In the genomic region with DNA sequence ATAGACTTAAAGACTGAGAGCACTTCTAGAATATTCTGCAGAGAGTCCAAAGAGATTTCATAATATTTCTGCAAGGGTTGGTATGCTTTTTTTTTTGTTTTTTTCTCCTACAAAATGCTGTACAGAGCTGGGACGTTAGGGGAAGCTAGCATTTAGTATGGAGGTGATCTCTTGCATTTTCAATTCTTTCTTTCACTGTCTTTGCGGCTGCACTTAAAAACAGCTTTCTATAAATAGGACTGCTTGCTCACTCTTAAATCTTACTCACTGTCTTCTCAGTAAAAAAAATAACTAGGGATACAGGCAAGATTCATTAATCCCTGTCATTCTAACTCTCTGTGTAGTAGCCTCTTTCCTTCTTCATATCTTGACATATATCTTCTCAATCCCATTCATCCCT, we compare ENCODE assay signal across 17 cellular contexts. TPM values are rescaled to one million over a fixed set of nuclear protein-coding genes. Genes with fewer than 3 reads are reported as not detected.
DNase-seq lines count a peak whose midpoint lies in the region; ATAC-seq and TF ChIP-seq lines count a peak whose summit lies in the region.
"Had no signal": no experiment of that assay in that cellular context is flagged by ENCODE, and none has a peak within 500 bp of the region (broad histone marks: within the 10 kb centered on the region; RNA-seq: fewer than 3 reads in every experiment).

No MANE protein-coding gene starts in this region.

- H2AFZ ChIP-seq in KMS-11 (ENCODE audit: low read depth) (peak overlapping the region; percentile 27; the same call in 1 of the 2 replicates), OCI-LY3 (ENCODE audit: low read depth, low read length) (peak overlapping the region; percentile 54; the same call in 1 of the 2 replicates)
- H2AFZ ChIP-seq: GM23248 had no signal

- H4K20me1 ChIP-seq in KMS-11 (ENCODE audit: insufficient read depth) = no peaks in the 10 kb centered on the region
- no peaks in the 10 kb centered on the region for H4K20me1 ChIP-seq in OCI-LY3 (ENCODE audit: insufficient read depth, low read length)

- H3K4me1 ChIP-seq in KMS-11 (ENCODE audit: low read depth, poor library complexity, severe bottlenecking) (peaks cover 17% of the 10 kb centered on the region), OCI-LY3 (ENCODE audit: low read length) (peaks cover 26% of the 10 kb centered on the region)
- H3K4me1 ChIP-seq: BE2C had no signal

- no peaks in the 10 kb centered on the region for H3K9me3 Mint-ChIP-seq in type B pancreatic cell
- H3K9me3 Mint-ChIP-seq in activated CD4-positive, alpha-beta T cell treated with anti-CD3 and anti-CD28 coated beads, Interleukin-2, amount 10 ng/mL, durations not matched to agents 7 days and 5 days = no peaks in the 10 kb centered on the region

- no peaks in the 10 kb centered on the region for H3K36me3 Mint-ChIP-seq in type B pancreatic cell
- H3K36me3 Mint-ChIP-seq in activated CD4-positive, alpha-beta T cell treated with anti-CD3 and anti-CD28 coated beads, Interleukin-2, amount 10 ng/mL, durations not matched to agents 7 days and 5 days (ENCODE audit: low read depth) = no peaks in the 10 kb centered on the region
- H3K36me3 Mint-ChIP-seq: CD4-positive, alpha-beta memory T cell had no signal

- H3K36me3 ChIP-seq in KMS-11 (ENCODE audit: insufficient read depth) (no peaks in the 10 kb centered on the region), OCI-LY3 (replicated peaks; ENCODE audit: low read depth, low read length) (no peaks in the 10 kb centered on the region)
- H3K36me3 ChIP-seq: BE2C had no signal

- H3K79me2 ChIP-seq in KMS-11 (ENCODE audit: insufficient read depth, low read depth) = no peaks in the 10 kb centered on the region
- H3K79me2 ChIP-seq in OCI-LY3 (ENCODE audit: low read length) = no peaks in the 10 kb centered on the region

- H3K4me2 ChIP-seq in KMS-11 = peak overlapping the region; percentile 48; the same call in 1 of the 2 replicates
- H3K4me2 ChIP-seq in OCI-LY3 (ENCODE audit: low read length) = peak overlapping the region; percentile 38

- TF ChIP-seq CTCF in KMS-11 (conservative IDR thresholded peaks at IDR 0.05; ENCODE audit: low read depth, low read length) = no peak
- no peak for TF ChIP-seq CTCF in OCI-LY3 (IDR thresholded peaks at IDR 0.05; ENCODE audit: low read depth, low read length)
- TF ChIP-seq CTCF in type B pancreatic cell (conservative IDR thresholded peaks at IDR 0.05) = no peak

- POLR2A ChIA-PET in activated CD4-positive, alpha-beta T cell treated with anti-CD3 and anti-CD28 coated beads, Interleukin-2, amount 10 ng/mL, durations not matched to agents 7 days and 5 days (lab: Charles Lee) = no interaction called here

- no peaks in the 10 kb centered on the region for H3K27me3 ChIP-seq in KMS-11 (ENCODE audit: insufficient read depth, low read depth)
- H3K27me3 ChIP-seq in OCI-LY3 (ENCODE audit: low read depth, low read length) = no peaks in the 10 kb centered on the region
- H3K27me3 ChIP-seq: BE2C had no signal

- peak overlapping the region; percentile 62 for H3K27ac Mint-ChIP-seq in type B pancreatic cell
- no peak overlapping the region for H3K27ac Mint-ChIP-seq in activated CD4-positive, alpha-beta T cell treated with anti-CD3 and anti-CD28 coated beads, Interleukin-2, amount 10 ng/mL, durations not matched to agents 7 days and 5 days
- H3K27ac Mint-ChIP-seq: CD4-positive, alpha-beta memory T cell had no signal

- DNase-seq in caudate nucleus (lab: John Stamatoyannopoulos, UW) (no peak), type B pancreatic cell (ENCODE audit: extremely low spot score, unreplicated experiment) (no peak)
- no peak for DNase-seq in activated CD4-positive, alpha-beta T cell treated with anti-CD3 and anti-CD28 coated beads, Interleukin-2, amount 10 ng/mL, durations not matched to agents 7 days and 5 days
- no peak for DNase-seq in activated naive CD4-positive, alpha-beta T cell treated with anti-CD3 and anti-CD28 coated beads, Interleukin-2, amount 50 U/mL, for 16 hours
- DNase-seq: BE2C; CD4-positive, alpha-beta memory T cell; DMS153; DND-41; GF-D8; GM23248; IMR-90 had no signal

- peak overlapping the region; percentile 96 for H3K4me3 Mint-ChIP-seq in type B pancreatic cell
- H3K4me3 Mint-ChIP-seq in activated CD4-positive, alpha-beta T cell treated with anti-CD3 and anti-CD28 coated beads, Interleukin-2, amount 10 ng/mL, durations not matched to agents 7 days and 5 days = no peak overlapping the region
- H3K4me3 Mint-ChIP-seq: CD4-positive, alpha-beta memory T cell had no signal

- peaks cover 29% of the 10 kb centered on the region for H3K27me3 Mint-ChIP-seq in type B pancreatic cell
- H3K27me3 Mint-ChIP-seq in activated CD4-positive, alpha-beta T cell treated with anti-CD3 and anti-CD28 coated beads, Interleukin-2, amount 10 ng/mL, durations not matched to agents 7 days and 5 days = peaks cover 28% of the 10 kb centered on the region

- H3K9ac ChIP-seq in KMS-11 (no peak overlapping the region), OCI-LY3 (ENCODE audit: low read length) (no peak overlapping the region)
- H3K9ac ChIP-seq: GM23248 had no signal

- H3K4me3 ChIP-seq in KMS-11 (IDR thresholded peaks at IDR 0.05; ENCODE audit: insufficient read depth, low read depth, low read length) (no peak overlapping the region), OCI-LY3 (ENCODE audit: low read length) (no peak overlapping the region)
- H3K4me3 ChIP-seq: GM23248 had no signal

- CTCF ChIA-PET in activated CD4-positive, alpha-beta T cell treated with anti-CD3 and anti-CD28 coated beads, Interleukin-2, amount 10 ng/mL, durations not matched to agents 7 days and 5 days (lab: Charles Lee) = no interaction called here

- H3K9me3 ChIP-seq in OCI-LY3 (ENCODE audit: insufficient read depth, low read length) = no peaks in the 10 kb centered on the region
- H3K9me3 ChIP-seq: BE2C had no signal

- H3K27ac ChIP-seq in KMS-11 = peak overlapping the region; percentile 24; the same call in 1 of the 2 replicates
- H3K27ac ChIP-seq in OCI-LY3 (ENCODE audit: low read length) = 0 out of 2 replicates have a peak overlapping the region, but pooled peaks have one; percentile 10
- H3K27ac ChIP-seq in caudate nucleus (ENCODE audit: low read depth, low read length) = peak overlapping the region; percentile 59
- H3K27ac ChIP-seq: C4-2B, GM23248 had no signal

- ATAC-seq in GM21367 (IDR thresholded peaks at IDR 0.05; ENCODE audit: unreplicated experiment) = no peak
- ATAC-seq: HCT116 had no signal

- peaks cover 31% of the 10 kb centered on the region for H3K4me1 Mint-ChIP-seq in type B pancreatic cell (ENCODE audit: unreplicated experiment)
- no peaks in the 10 kb centered on the region for H3K4me1 Mint-ChIP-seq in activated CD4-positive, alpha-beta T cell treated with anti-CD3 and anti-CD28 coated beads, Interleukin-2, amount 10 ng/mL, durations not matched to agents 7 days and 5 days

RNA-seq across cellular contexts. Expression of a gene that starts 7.4 kb away (rescaled TPM):
- 1.4 and 1.9 TPM in 2 replicates for total RNA-seq in type B pancreatic cell (ENCODE audit: low replicate concordance)
- not detected for total RNA-seq in activated CD4-positive, alpha-beta T cell treated with anti-CD3 and anti-CD28 coated beads, Interleukin-2, amount 10 ng/mL, durations not matched to agents 7 days and 5 days
- total RNA-seq: CD4-positive, alpha-beta memory T cell; GM23248; HT-29 had no signal
